In genomic region chr1:111770916-111771315, GRCh38 we compare ENCODE assay signal across 15 cellular contexts. TPM values are rescaled to one million over a fixed set of nuclear protein-coding genes. Genes with fewer than 3 reads are reported as not detected.
DNase-seq lines count a peak whose midpoint lies in the region; TF ChIP-seq lines count a peak whose summit lies in the region.
"Had no signal": no experiment of that assay in that cellular context is flagged by ENCODE, and none has a peak within 500 bp of the region (broad histone marks: within the 10 kb centered on the region; RNA-seq: fewer than 3 reads in every experiment).

No MANE protein-coding gene starts in this region.

- H3K4ac ChIP-seq in mesenchymal stem cell (ENCODE audit: low read depth in 1 of 2, low read length in 2 of 2), result no peak overlapping the region

- H3K23ac ChIP-seq in mesenchymal stem cell (ENCODE audit: low read length in 2 of 2), result no peak overlapping the region

- no peak overlapping the region for H3K4me3 ChIP-seq in adipocyte (ENCODE audit: low read length)
- H3K4me3 ChIP-seq in choroid plexus epithelial cell (ENCODE audit: low read depth, low read length), result no peak overlapping the region
- H3K4me3 ChIP-seq in mesenchymal stem cell (ENCODE audit: insufficient read depth in 1 of 2, low read depth in 1 of 2, low read length in 2 of 2), result no peak overlapping the region
- H3K4me3 ChIP-seq: A549 had no signal

- H3K79me1 ChIP-seq in mesenchymal stem cell (replicated peaks; ENCODE audit: low read length, poor library complexity, severe bottlenecking), result peaks cover 10% of the 10 kb centered on the region

- H3K36me3 ChIP-seq in adipocyte (ENCODE audit: control insufficient read depth, insufficient read depth, low read length, severe bottlenecking) (peaks cover 28% of the 10 kb centered on the region), mesenchymal stem cell (ENCODE audit: control insufficient read depth in 1 of 2, insufficient read depth in 2 of 2, low read depth in 1 of 2, low read length in 2 of 2) (peaks cover 4 to 34% of the 10 kb centered on the region in 2 experiments)

- no peak overlapping the region for H2AK5ac ChIP-seq in mesenchymal stem cell (ENCODE audit: low read length, severe bottlenecking)

- H3K9me3 ChIP-seq in adipocyte (ENCODE audit: control insufficient read depth, low read length), result no peaks in the 10 kb centered on the region
- H3K9me3 ChIP-seq in mesenchymal stem cell (ENCODE audit: control insufficient read depth, low read length), result no peaks in the 10 kb centered on the region
- H3K9me3 ChIP-seq: A549, BE2C had no signal

- H3K14ac ChIP-seq in mesenchymal stem cell (ENCODE audit: low read length in 2 of 2), result no peak overlapping the region

- DNase-seq in adipocyte (ENCODE audit: low read depth) (no peak), choroid plexus epithelial cell (ENCODE audit: low read depth) (peak; percentile 39), mesenchymal stem cell (peak; percentile 45), NCI-H2196 treated with DMSO at 0.1 percent for 48 hours (lab: John Stamatoyannopoulos, UW; ENCODE audit: unreplicated experiment) (no peak), OCI-M2 (lab: John Stamatoyannopoulos, UW; ENCODE audit: unreplicated experiment) (no peak), SKM-1 (lab: John Stamatoyannopoulos, UW; ENCODE audit: unreplicated experiment) (no peak)
- DNase-seq: BE2C; CD4-positive, alpha-beta memory T cell; DMS153; DND-41; GDM1; HCEC 1CT; HFFc6 had no signal

- no peak overlapping the region for H2BK12ac ChIP-seq in mesenchymal stem cell (ENCODE audit: low read length in 2 of 2)

- no peak overlapping the region for H4K91ac ChIP-seq in mesenchymal stem cell (ENCODE audit: low read length)

- no peak overlapping the region for H3K27ac ChIP-seq in mesenchymal stem cell (ENCODE audit: low read length, poor library complexity, severe bottlenecking)
- H3K27ac ChIP-seq: A549, C4-2B had no signal

- H3K9ac ChIP-seq in adipocyte (ENCODE audit: low read length) (peak overlapping the region; percentile 21), mesenchymal stem cell (ENCODE audit: low read length) (no peak overlapping the region)

- 86% methylated on average over 1 of the region's 4 CpGs for WGBS in mesenchymal stem cell

- no peak for TF ChIP-seq CTCF in choroid plexus epithelial cell (conservative IDR thresholded peaks at IDR 0.05; ENCODE audit: low read depth, low read length)

- H2AFZ ChIP-seq in mesenchymal stem cell (ENCODE audit: low read depth, low read length), result no peak overlapping the region

- H3K4me2 ChIP-seq in mesenchymal stem cell (ENCODE audit: low read length, poor library complexity, severe bottlenecking), result no peak overlapping the region
- H3K4me2 ChIP-seq: A549 had no signal

- no peak overlapping the region for H2BK120ac ChIP-seq in mesenchymal stem cell (ENCODE audit: low read depth, low read length)

- H3K27me3 ChIP-seq in adipocyte (replicated peaks; ENCODE audit: control insufficient read depth, insufficient read depth, low read length) (no peaks in the 10 kb centered on the region), mesenchymal stem cell (ENCODE audit: control insufficient read depth in 1 of 2, insufficient read depth in 1 of 2, low read length in 2 of 2) (no peaks in the 10 kb centered on the region)
- H3K27me3 ChIP-seq: BE2C had no signal

- no peak overlapping the region for H2BK15ac ChIP-seq in mesenchymal stem cell (ENCODE audit: low read depth, poor library complexity, severe bottlenecking)

- no peak overlapping the region for H3K18ac ChIP-seq in mesenchymal stem cell (ENCODE audit: low read depth in 1 of 2, low read length in 2 of 2)

- H2BK5ac ChIP-seq in mesenchymal stem cell (ENCODE audit: low read depth, low read length, poor library complexity, severe bottlenecking), result no peak overlapping the region

- H3K4me1 ChIP-seq in adipocyte (ENCODE audit: control insufficient read depth, insufficient read depth, low read length) (peaks cover 22% of the 10 kb centered on the region), mesenchymal stem cell (ENCODE audit: control insufficient read depth, insufficient read depth, low read depth, low read length) (no peaks in the 10 kb centered on the region)
- H3K4me1 ChIP-seq: A549, BE2C had no signal

- no peak overlapping the region for H4K8ac ChIP-seq in mesenchymal stem cell (ENCODE audit: low read length)

RNA-seq across cellular contexts. Expression of gene DDX20, which starts 15.2 kb away (rescaled TPM):
- polyA plus RNA-seq in mesenchymal stem cell (2013, experiment 1 of 2), result 8.2 TPM
- polyA plus RNA-seq in mesenchymal stem cell (2013, experiment 2 of 2), result 9.0 TPM

RNA-seq across cellular contexts. Expression of gene INKA2, which starts 31.7 kb away (rescaled TPM):
- polyA plus RNA-seq in mesenchymal stem cell (2013, experiment 1 of 2), result 4.3 TPM
- polyA plus RNA-seq in mesenchymal stem cell (2013, experiment 2 of 2), result 3.7 TPM

Comparison
In these comparisons a context has a peak if more than half of its experiments do, and no peak if none do; other contexts are left out.
1. DNase-seq: peak in choroid plexus epithelial cell (single experiment) and mesenchymal stem cell (single experiment); none in adipocyte (single experiment), NCI-H2196 treated with DMSO at 0.1 percent for 48 hours (single experiment), OCI-M2 (single experiment) and SKM-1 (single experiment).